12 cellular contexts compared by ENCODE assay signal in the genomic region with DNA sequence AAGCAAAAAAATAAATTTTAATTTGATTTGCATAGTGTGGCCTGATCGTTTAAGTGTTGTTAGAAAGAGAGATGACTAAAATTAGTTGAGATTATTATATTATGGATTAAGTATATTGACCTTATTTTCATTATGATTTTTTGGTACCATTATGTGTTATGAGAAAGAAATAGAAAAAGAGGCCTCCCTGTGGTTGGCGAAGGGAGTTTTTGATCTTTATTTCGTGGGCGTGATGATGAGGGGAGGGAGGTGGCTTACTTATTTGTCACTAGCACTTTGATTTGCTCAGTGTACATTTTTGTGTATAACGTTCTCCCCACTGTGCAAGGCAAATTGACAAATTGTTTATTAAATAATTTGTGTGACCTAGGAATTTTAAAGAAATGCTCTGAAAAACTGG. TPM values are rescaled to one million over a fixed set of nuclear protein-coding genes. Genes with fewer than 3 reads are reported as not detected.
A peak's percentile ranks its signal among the peaks of the same experiment; 100 is the strongest.
DNase-seq lines count a peak whose midpoint lies in the region; ATAC-seq, FAIRE-seq and TF ChIP-seq lines count a peak whose summit lies in the region.
"Had no signal": no experiment of that assay in that cellular context is flagged by ENCODE, and none has a peak within 500 bp of the region (broad histone marks: within the 10 kb centered on the region; RNA-seq: fewer than 3 reads in every experiment).

No MANE protein-coding gene starts in this region.

- peak overlapping the region; percentile 79 for H3K4me2 ChIP-seq in A549

- DNase-seq in A549 (ENCODE audit: low read depth in 1 of 2, low spot score in 1 of 2) (peak in 1 of 2 experiments; percentile 44), GM18507 (ENCODE audit: extremely low spot score, insufficient read length, low read depth) (no peak), kidney tubule cell (ENCODE audit: low spot score) (peak; percentile 29), Right ventricle myocardium superior (no peak)
- DNase-seq in activated T-cell treated with anti-CD3 and anti-CD28 coated beads, Interleukin-2, amount 50 U/mL, for 72 hours, result peak; percentile 53 to 54
- no peak for DNase-seq in activated CD8-positive, alpha-beta memory T cell treated with anti-CD3 and anti-CD28 coated beads for 24 hours
- DNase-seq: CD4-positive, alpha-beta memory T cell; HCEC 1CT; occipital lobe had no signal

- CTCF ChIA-PET in A549 (lab: Yijun Ruan, JAX), result interaction anchor here (1.0 to 4.1 kb wide), 5 partner anchors 12 to 168 kb away, joined by 3 to 39 read pairs (median 5); no protein-coding TSS in a partner anchor

- peaks cover 0 to 9% of the 10 kb centered on the region in 2 donors for H3K36me3 Mint-ChIP-seq in activated T-cell treated with anti-CD3 and anti-CD28 coated beads, Interleukin-2, amount 50 U/mL, for 72 hours (ENCODE audit: insufficient read depth in 2 of 2)
- H3K36me3 Mint-ChIP-seq: CD4-positive, alpha-beta memory T cell had no signal

- TF ChIP-seq EP300 in A549 (IDR thresholded peaks at IDR 0.05), result no peak

- no peaks in the 10 kb centered on the region for H3K9me3 Mint-ChIP-seq in activated T-cell treated with anti-CD3 and anti-CD28 coated beads, Interleukin-2, amount 50 U/mL, for 72 hours

- peak overlapping the region; percentile 86 to 87 for H3K4me3 Mint-ChIP-seq in activated T-cell treated with anti-CD3 and anti-CD28 coated beads, Interleukin-2, amount 50 U/mL, for 72 hours
- H3K4me3 Mint-ChIP-seq: CD4-positive, alpha-beta memory T cell had no signal

- intact Hi-C loops in Right ventricle myocardium superior (cut with DNase I), result no loop called here

- H3K27me3 Mint-ChIP-seq in activated T-cell treated with anti-CD3 and anti-CD28 coated beads, Interleukin-2, amount 50 U/mL, for 72 hours (ENCODE audit: low read depth), result peaks cover 51% of the 10 kb centered on the region

- H3K4me1 Mint-ChIP-seq in activated T-cell treated with anti-CD3 and anti-CD28 coated beads, Interleukin-2, amount 50 U/mL, for 72 hours (ENCODE audit: low read depth), result peaks cover 46% of the 10 kb centered on the region

- no peak for FAIRE-seq in A549 (lab: Jason Lieb, UNC)
- FAIRE-seq in GM18507 (lab: Jason Lieb, UNC), result peak; percentile 21

- TF ChIP-seq POLR2A in A549 (IDR thresholded peaks at IDR 0.05; ENCODE audit: low read length), result no peak

- no peaks in the 10 kb centered on the region for H3K9me3 ChIP-seq in A549

- ATAC-seq in A549 (no peak), HG02852 (IDR thresholded peaks at IDR 0.05; ENCODE audit: unreplicated experiment) (no peak), GM21515 (IDR thresholded peaks at IDR 0.05; ENCODE audit: unreplicated experiment) (no peak), Right ventricle myocardium superior (ENCODE audit: poor library complexity) (no peak)
- ATAC-seq in activated T-cell treated with anti-CD3 and anti-CD28 coated beads, Interleukin-2, amount 50 U/mL, for 72 hours (replicated peaks in 1 of 2), result peak; percentile 50 to 56

- peak; percentile 29; the same call in 1 of the 3 replicates for TF ChIP-seq CTCF in A549 (IDR thresholded peaks at IDR 0.05)

- WGBS in A549 (ENCODE audit: missing lambda C conversion rate), result 39% methylated on average over 5 of the region's 5 CpGs

- peaks cover 67% of the 10 kb centered on the region for H3K4me1 ChIP-seq in A549

- peak; percentile 21 to 34; a peak in 4 of 5 replicates for TF ChIP-seq RAD21 in A549 (conservative IDR thresholded peaks at IDR 0.05 in 1 of 2, IDR thresholded peaks at IDR 0.05 in 1 of 2)

- peak overlapping the region in 1 of 2 experiments; percentile 94; a peak in 2 of 6 replicates for H3K27ac ChIP-seq in A549
- H3K27ac ChIP-seq: HL-60 had no signal

- peak overlapping the region; percentile 56 for H3K27ac Mint-ChIP-seq in activated T-cell treated with anti-CD3 and anti-CD28 coated beads, Interleukin-2, amount 50 U/mL, for 72 hours
- H3K27ac Mint-ChIP-seq: CD4-positive, alpha-beta memory T cell had no signal

- POLR2A ChIA-PET in A549 (lab: Yijun Ruan, JAX), result no interaction called here

- peak overlapping the region; percentile 88 for H3K4me3 ChIP-seq in A549

TF ChIP-seq in A549, 52 proteins besides CTCF, POLR2A, EP300 and RAD21:
- TF ChIP-seq SMC3 (IDR thresholded peaks at IDR 0.05) (peak; percentile 50; the same call in 2 of the 3 replicates), BHLHE40 (IDR thresholded peaks at IDR 0.05; ENCODE audit: low read depth, low read length) (no peak)

RNA-seq across cellular contexts. Expression of gene DAPK1, which starts 2.8 kb away (rescaled TPM):
- polyA plus RNA-seq in A549 (2011; rRNA removed), result 67.2 and 68.5 TPM in 2 replicates
- 26.3 and 30.4 TPM in 2 replicates for polyA plus RNA-seq in A549 (2012; cell fraction: cytosol; rRNA removed)
- polyA plus RNA-seq in A549 (2012; cell fraction: nucleus; rRNA removed), result 53.4 and 54.0 TPM in 2 replicates
- polyA plus RNA-seq in A549 (2017; fragmentation: RNase III; extraction: RNeasy Plus Mini Kit Qiagen cat#74134 plus additional on column Dnase treatment), result 46.1 to 57.0 TPM (median 55.2 TPM) in 3 replicates
- polyA minus RNA-seq in A549 (2011; rRNA and poly(A)+ RNA removed), result 145 and 155 TPM in 2 replicates
- total RNA-seq in activated T-cell treated with anti-CD3 and anti-CD28 coated beads, Interleukin-2, amount 50 U/mL, for 72 hours, result 10 to 100 TPM; 28.9 to 37.8 TPM
- total RNA-seq in Right ventricle myocardium superior, result 5.3 TPM
- polyA plus RNA-seq: CD4-positive, alpha-beta memory T cell had no signal

Comparison
In these comparisons a context has a peak if more than half of its experiments do, and no peak if none do; other contexts are left out.
1. ATAC-seq: peak in activated T-cell treated with anti-CD3 and anti-CD28 coated beads, Interleukin-2, amount 50 U/mL, for 72 hours (2 of 2); none in A549 (0 of 2), HG02852 (single experiment), GM21515 (single experiment) and Right ventricle myocardium superior (single experiment).
2. DNase-seq: peak in activated T-cell treated with anti-CD3 and anti-CD28 coated beads, Interleukin-2, amount 50 U/mL, for 72 hours (2 of 2) and kidney tubule cell (single experiment); none in GM18507 (single experiment), activated CD8-positive, alpha-beta memory T cell treated with anti-CD3 and anti-CD28 coated beads for 24 hours (single experiment) and Right ventricle myocardium superior (single experiment).